33 cellular contexts compared by ENCODE assay signal in genomic region chr22:26185190-26185589, GRCh38. TPM values are rescaled to one million over a fixed set of nuclear protein-coding genes. Genes with fewer than 3 reads are reported as not detected.
A peak's percentile ranks its signal among the peaks of the same experiment; 100 is the strongest.
DNase-seq lines count a peak whose midpoint lies in the region; ATAC-seq, FAIRE-seq and TF ChIP-seq lines count a peak whose summit lies in the region.
"Had no signal": no experiment of that assay in that cellular context is flagged by ENCODE, and none has a peak within 500 bp of the region (broad histone marks: within the 10 kb centered on the region; RNA-seq: fewer than 3 reads in every experiment).

No MANE protein-coding gene starts in this region.

- H3K36me3 ChIP-seq in K562 (ENCODE audit: control insufficient read depth, insufficient read depth, low read length) (no peaks in the 10 kb centered on the region), mesendoderm (ENCODE audit: control insufficient read depth, insufficient read depth, low read length) (no peaks in the 10 kb centered on the region)
- H3K36me3 ChIP-seq: BE2C; BLaER1; BLaER1 treated with 17β-estradiol and CSF1 and Interleukin-3, amounts not matched to agents 10 nM and 100 nM had no signal

- ATAC-seq in K562 = no peak
- ATAC-seq: A549; CD8-positive, alpha-beta T cell had no signal

- FAIRE-seq in K562 (lab: Jason Lieb, UNC) = no peak
- FAIRE-seq: A204.1, A549, D721Med had no signal

- H3K9me1 ChIP-seq in K562 (ENCODE audit: control insufficient read depth, insufficient read depth, low read length) = no peaks in the 10 kb centered on the region

- H3K4me3 ChIP-seq in K562 (no peak overlapping the region), mesendoderm (ENCODE audit: low read length) (no peak overlapping the region)
- H3K4me3 ChIP-seq: A549; BLaER1; BLaER1 treated with 17β-estradiol and CSF1 and Interleukin-3, amounts not matched to agents 10 nM and 100 nM had no signal

- CTCF ChIA-PET in K562 (lab: Yijun Ruan, JAX; ENCODE audit: low intra/inter-chr PET ratio) = no interaction called here

- no peak overlapping the region for H3K23ac ChIP-seq in mesendoderm (ENCODE audit: low read length)

- no peak overlapping the region for H3K27ac ChIP-seq in K562 (ENCODE audit: extremely low read depth, low read depth, low read length)
- H3K27ac ChIP-seq in mesendoderm (ENCODE audit: low read depth, low read length) = no peak overlapping the region
- H3K27ac ChIP-seq: 22Rv1; A549; BLaER1; BLaER1 treated with 17β-estradiol and CSF1 and Interleukin-3, amounts not matched to agents 10 nM and 100 nM; C4-2B had no signal

- no peaks in the 10 kb centered on the region for H4K20me1 ChIP-seq in K562 (replicated peaks; ENCODE audit: control insufficient read depth, insufficient read depth, low read length)
- H4K20me1 ChIP-seq: BLaER1; BLaER1 treated with 17β-estradiol and CSF1 and Interleukin-3, amounts not matched to agents 10 nM and 100 nM had no signal

- POLR2A ChIA-PET in K562 (lab: Yijun Ruan, JAX) = interaction anchor here (0.8 kb wide), 1 partner anchor 380 kb away, joined by 3 read pairs; no protein-coding TSS in a partner anchor

- WGBS in K562 (ENCODE audit: insufficient coverage, low coverage, missing lambda C conversion rate) = 0% methylated on average over 2 of the region's 2 CpGs
- no CpG with 5 or more reads among the region's 2 CpGs for WGBS in mesendoderm (ENCODE audit: extremely low coverage, insufficient coverage, low lambda C conversion rate)

- no peak overlapping the region for H3K4ac ChIP-seq in mesendoderm (ENCODE audit: low read depth, low read length)

- intact Hi-C loops in K562 (cut with micrococcal nuclease) = no loop called here

- H3K79me2 ChIP-seq in K562 (ENCODE audit: control insufficient read depth, insufficient read depth, low read length) (no peaks in the 10 kb centered on the region), mesendoderm (ENCODE audit: control insufficient read depth, insufficient read depth, low read length) (no peaks in the 10 kb centered on the region)

- H3K4me1 ChIP-seq in K562 (replicated peaks in 1 of 2; ENCODE audit: control insufficient read depth in 2 of 2, insufficient read depth in 2 of 2, low read length in 2 of 2) (no peaks in the 10 kb centered on the region), mesendoderm (ENCODE audit: control insufficient read depth, low read depth, low read length) (no peaks in the 10 kb centered on the region)
- H3K4me1 ChIP-seq: A549; BLaER1; BLaER1 treated with 17β-estradiol and CSF1 and Interleukin-3, amounts not matched to agents 10 nM and 100 nM; Caco-2 had no signal

- H2AFZ ChIP-seq in K562 (ENCODE audit: low read depth, low read length) = no peak overlapping the region

- no peak overlapping the region for H3K18ac ChIP-seq in mesendoderm (ENCODE audit: low read length)

- DNase-seq in K562 (ENCODE audit: extremely low read depth in 1 of 4, low spot score in 3 of 4) (no peak), mesendoderm (no peak)
- DNase-seq: 8988T; ACHN; AML-193; BE2C; C1 segment of cervical spinal cord; Caco-2; Calu3; CD4-positive, alpha-beta memory T cell; CD4-positive, alpha-beta T cell; CD4-positive, CD25-positive, alpha-beta regulatory T cell; CD8-positive, alpha-beta memory T cell; CD8-positive, alpha-beta T cell; COR-L47; DMS 273 treated with DMSO at 0.1 percent for 48 hours; DMS153; DMS53; DMS79; DMS79 treated with DMSO at 0.1 percent for 48 hours; DND-41; EL had no signal

- H4K5ac ChIP-seq in mesendoderm (ENCODE audit: low read length) = no peak overlapping the region

- H3K9ac ChIP-seq in K562 (ENCODE audit: insufficient read depth in 1 of 2, low read depth in 2 of 2, low read length in 2 of 2) = no peak overlapping the region
- no peak overlapping the region for H3K9ac ChIP-seq in mesendoderm (ENCODE audit: low read length)
- H3K9ac ChIP-seq: BLaER1; BLaER1 treated with 17β-estradiol and CSF1 and Interleukin-3, amounts not matched to agents 10 nM and 100 nM had no signal

- H3K27me3 ChIP-seq in K562 (ENCODE audit: control insufficient read depth in 2 of 2, insufficient read depth in 2 of 2, low read length in 2 of 2) = no peaks in the 10 kb centered on the region
- no peaks in the 10 kb centered on the region for H3K27me3 ChIP-seq in mesendoderm (ENCODE audit: insufficient read depth, low read length, poor library complexity)
- H3K27me3 ChIP-seq: BE2C; BLaER1; BLaER1 treated with 17β-estradiol and CSF1 and Interleukin-3, amounts not matched to agents 10 nM and 100 nM had no signal

- no peak overlapping the region for H4K8ac ChIP-seq in mesendoderm (ENCODE audit: low read depth, low read length)

- no peak for TF ChIP-seq EP300 in K562 (IDR thresholded peaks at IDR 0.05; ENCODE audit: low read length)

- H2AK5ac ChIP-seq in mesendoderm (ENCODE audit: low read length) = no peak overlapping the region

- no peak overlapping the region for H3K56ac ChIP-seq in mesendoderm (ENCODE audit: low read length)

- no peak overlapping the region for H2BK5ac ChIP-seq in mesendoderm (ENCODE audit: low read length)

- H3K9me3 ChIP-seq in K562 (replicated peaks; ENCODE audit: control insufficient read depth, insufficient read depth, low read depth, low read length) = no peaks in the 10 kb centered on the region
- H3K9me3 ChIP-seq: A549, BE2C, Caco-2 had no signal

- in situ Hi-C loops in K562 (cut with MboI) = no loop called here

- TF ChIP-seq RAD21 in K562 (CRISPR knock-in tag; conservative IDR thresholded peaks at IDR 0.05 in 1 of 2, IDR thresholded peaks at IDR 0.05 in 1 of 2) = no peak

- no peak for TF ChIP-seq POLR2A in K562 (conservative IDR thresholded peaks at IDR 0.05)

- no peak for TF ChIP-seq CTCF in K562 (IDR thresholded peaks at IDR 0.05 in 2 of 3, conservative IDR thresholded peaks at IDR 0.05 in 1 of 3; ENCODE audit: insufficient read depth in 2 of 3, low read depth in 1 of 3, low read length in 3 of 3)

- no peak overlapping the region for H3K4me2 ChIP-seq in K562 (ENCODE audit: insufficient read depth, low read length)
- no peak overlapping the region for H3K4me2 ChIP-seq in mesendoderm (ENCODE audit: low read length)
- H3K4me2 ChIP-seq: A549; BLaER1; BLaER1 treated with 17β-estradiol and CSF1 and Interleukin-3, amounts not matched to agents 10 nM and 100 nM had no signal

- H2BK15ac ChIP-seq in mesendoderm (replicated peaks; ENCODE audit: low read depth) = no peak overlapping the region

- no TSS peak for BruUV-seq in K562 (replicated peaks; lab: Mats Ljungman, UMichigan)

- H3K79me1 ChIP-seq in mesendoderm (ENCODE audit: low read length) = no peaks in the 10 kb centered on the region

- H2BK120ac ChIP-seq in mesendoderm (ENCODE audit: low read depth, low read length) = no peak overlapping the region

TF ChIP-seq in K562, 482 proteins besides CTCF, POLR2A, EP300 and RAD21:
- TF ChIP-seq BRD4 (IDR thresholded peaks at IDR 0.05) (no peak), ZFP36 (IDR thresholded peaks at IDR 0.05; ENCODE audit: low read depth, low read length, partially characterized antibody) (peak; percentile 58), TBP (optimal IDR thresholded peaks at IDR 0.05; ENCODE audit: low read depth, low read length) (no peak), DLX4 (CRISPR knock-in tag; IDR thresholded peaks at IDR 0.05) (no peak), NEUROD1 (IDR thresholded peaks at IDR 0.05; ENCODE audit: borderline replicate concordance, low read depth, low read length, partially characterized antibody) (no peak), RBM25 (IDR thresholded peaks at IDR 0.05; ENCODE audit: low read depth, low read length, severe bottlenecking) (peak; percentile 77), FOXA3 (CRISPR knock-in tag; conservative IDR thresholded peaks at IDR 0.05 in 1 of 2, IDR thresholded peaks at IDR 0.05 in 1 of 2) (no peak)

RNA-seq across cellular contexts. Expression of gene SEZ6L, which starts 15.9 kb away (rescaled TPM):
- total RNA-seq in K562 (2011; cell fraction: chromatin; rRNA removed; ENCODE audit: low replicate concordance) = not detected in 2 replicates
- not detected in 2 replicates for total RNA-seq in K562 (2011; cell fraction: nucleolus; rRNA removed)
- total RNA-seq in K562 (2011; cell fraction: nucleoplasm; rRNA removed) = not detected in 2 replicates
- total RNA-seq in K562 (2014; rRNA removed) (not detected in 2 replicates), K562 (2014; rRNA removed; fragmentation: Illumina TruSeq; extraction: Trizol) (not detected in 2 replicates), K562 (2015; rRNA removed; fragmentation: Illumina TruSeq; extraction: Trizol) (not detected in 2 replicates), K562 (2021) (not detected in 2 replicates)
- polyA plus RNA-seq in K562 (2011; rRNA removed) (not detected in 2 replicates), K562 (2014; fragmentation: Illumina TruSeq; extraction: Trizol) (not detected in 2 replicates), K562 (2014; fragmentation: Nextera tagmentation; extraction: Ambion mirVana) (not detected), K562 (2014; rRNA removed) (not detected in 2 replicates)
- not detected in 2 replicates for polyA plus RNA-seq in K562 (2011; cell fraction: cytosol; rRNA removed)
- polyA plus RNA-seq in K562 (2011; cell fraction: nucleus; rRNA removed) = not detected in 2 replicates
- 0.06 TPM in 1 of 2 replicates, not detected in the other for polyA plus RNA-seq in K562 (2012)
- not detected in 2 replicates for polyA minus RNA-seq in K562 (2011; rRNA and poly(A)+ RNA removed)
- polyA minus RNA-seq in K562 (2011; cell fraction: cytosol; rRNA and poly(A)+ RNA removed) = not detected in 2 replicates
- not detected in 2 replicates for polyA minus RNA-seq in K562 (2011; cell fraction: nucleus; rRNA and poly(A)+ RNA removed)
- polyA plus RNA-seq in mesendoderm (2013, experiment 1 of 2) = 1.8 TPM
- polyA plus RNA-seq in mesendoderm (2013, experiment 2 of 2) = 1.9 TPM
- total RNA-seq: A172; B cell; Caco-2; Calu3; CD4-positive, alpha-beta memory T cell; CD4-positive, CD25-positive, alpha-beta regulatory T cell; CD8-positive, alpha-beta memory T cell; CD8-positive, alpha-beta T cell; Daoy had no signal
- polyA plus RNA-seq: A549; AG04450; CD4-positive, alpha-beta memory T cell; CD4-positive, CD25-positive, alpha-beta regulatory T cell; CD8-positive, alpha-beta memory T cell had no signal
